Comparison of ENCODE assay signal across 8 cellular contexts in the genomic region with DNA sequence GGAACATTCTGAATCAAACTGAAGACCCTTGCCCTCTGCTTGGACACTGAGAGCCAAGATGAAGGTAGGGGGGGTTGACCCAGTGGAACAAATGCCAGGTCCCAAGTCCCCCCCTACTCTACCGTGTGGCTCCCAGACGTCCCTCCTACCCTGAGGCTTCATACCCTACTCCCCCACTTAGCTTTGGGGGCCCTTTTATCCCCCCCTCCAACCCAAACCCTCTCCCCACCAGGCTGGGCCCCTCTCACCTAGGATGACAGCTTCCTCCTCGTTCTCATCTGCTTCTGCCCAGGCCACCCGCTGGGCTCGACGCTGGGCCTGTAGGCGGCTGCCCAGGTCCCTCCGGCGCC. TPM values are rescaled to one million over a fixed set of nuclear protein-coding genes. Genes with fewer than 3 reads are reported as not detected.
DNase-seq lines count a peak whose midpoint lies in the region; ATAC-seq and TF ChIP-seq lines count a peak whose summit lies in the region.

No MANE protein-coding gene starts in this region.

- no peaks in the 10 kb centered on the region for H3K9me3 Mint-ChIP-seq in activated T-helper 17 cell treated with anti-CD3 and anti-CD28 coated beads, Interleukin-2, amount 50 U/mL, for 72 hours

- peaks cover 60% of the 10 kb centered on the region for H3K36me3 Mint-ChIP-seq in activated T-helper 17 cell treated with anti-CD3 and anti-CD28 coated beads, Interleukin-2, amount 50 U/mL, for 72 hours (ENCODE audit: low read depth)

- intact Hi-C loops in stomach (cut with DNase I; ENCODE audit: low total_unique reads) = no loop called here

- H3K4me1 Mint-ChIP-seq in activated T-helper 17 cell treated with anti-CD3 and anti-CD28 coated beads, Interleukin-2, amount 50 U/mL, for 72 hours = peaks cover 5% of the 10 kb centered on the region

- no peak for TF ChIP-seq CTCF in SK-N-SH (IDR thresholded peaks at IDR 0.05)
- no peak for TF ChIP-seq CTCF in stomach (IDR thresholded peaks at IDR 0.05)

- POLR2A ChIA-PET in SK-N-SH (lab: Yijun Ruan, JAX) = interaction anchor here (0.7 kb wide), 1 partner anchor 42 kb away, joined by 3 read pairs; no protein-coding TSS in a partner anchor

- CTCF ChIA-PET in SK-N-SH (lab: Yijun Ruan, JAX) = interaction anchor here (0.5 to 1.7 kb wide), 5 partner anchors 14 to 868 kb away, joined by 3 to 8 read pairs (median 3); no protein-coding TSS in a partner anchor

- H3K4me3 Mint-ChIP-seq in activated T-helper 17 cell treated with anti-CD3 and anti-CD28 coated beads, Interleukin-2, amount 50 U/mL, for 72 hours = peak overlapping the region; percentile 94

- H3K27ac ChIP-seq in SK-N-SH (ENCODE audit: low read depth in 2 of 2, low read length in 1 of 2) (no peak overlapping the region; a peak in 1 of 4 replicates), iPS-20b (ENCODE audit: low read length) (no peak overlapping the region), stomach (peak overlapping the region; percentile 90 to 98 (median 94))

- no peak for TF ChIP-seq RAD21 in SK-N-SH (IDR thresholded peaks at IDR 0.05; ENCODE audit: low read length)

- H3K4me3 ChIP-seq in SK-N-SH (ENCODE audit: low read depth in 2 of 2, low read length in 1 of 2) (peak overlapping the region; percentile 81 to 90), iPS-20b (ENCODE audit: low read length) (peak overlapping the region; percentile 81; the same call in 1 of the 2 replicates), stomach (peak overlapping the region; percentile 80 to 91 (median 86))

- H3K27ac Mint-ChIP-seq in activated T-helper 17 cell treated with anti-CD3 and anti-CD28 coated beads, Interleukin-2, amount 50 U/mL, for 72 hours = peak overlapping the region; percentile 99

- peak overlapping the region; percentile 81 for H3K9ac ChIP-seq in SK-N-SH
- H3K9ac ChIP-seq in iPS-20b (ENCODE audit: low read depth, low read length) = peak overlapping the region; percentile 82; the same call in 1 of the 2 replicates

- DNase-seq in SK-N-SH = no peak
- DNase-seq in stomach = no peak
- DNase-seq in AG08396 (ENCODE audit: low spot score) = no peak
- no peak for DNase-seq in 8988T

- no peaks in the 10 kb centered on the region for H3K9me3 ChIP-seq in SK-N-SH
- no peaks in the 10 kb centered on the region for H3K9me3 ChIP-seq in iPS-20b (ENCODE audit: insufficient read depth, low read depth, low read length)
- no peaks in the 10 kb centered on the region for H3K9me3 ChIP-seq in stomach

- no peaks in the 10 kb centered on the region for H3K9me2 ChIP-seq in SK-N-SH

- no peaks in the 10 kb centered on the region for H4K20me1 ChIP-seq in SK-N-SH (ENCODE audit: insufficient read depth)

- no peak overlapping the region for H2AFZ ChIP-seq in SK-N-SH (ENCODE audit: low read depth)

- peak overlapping the region; percentile 99 for H3K4me2 ChIP-seq in SK-N-SH

- TF ChIP-seq POLR2A in stomach (IDR thresholded peaks at IDR 0.05) = no peak

- H3F3A ChIP-seq in SK-N-SH (replicated peaks; ENCODE audit: insufficient read depth) = no peaks in the 10 kb centered on the region

- no peak for ATAC-seq in SK-N-SH treated with all-trans-retinoic acid at 6 μM for 48 hours
- no peak for ATAC-seq in activated T-helper 17 cell treated with anti-CD3 and anti-CD28 coated beads, Interleukin-2, amount 50 U/mL, for 72 hours (replicated peaks)
- no peak for ATAC-seq in HG02763 (IDR thresholded peaks at IDR 0.05; ENCODE audit: unreplicated experiment)

- H3K79me2 ChIP-seq in SK-N-SH (ENCODE audit: insufficient read depth) = peaks cover 33% of the 10 kb centered on the region

- H3K27me3 Mint-ChIP-seq in activated T-helper 17 cell treated with anti-CD3 and anti-CD28 coated beads, Interleukin-2, amount 50 U/mL, for 72 hours = no peaks in the 10 kb centered on the region

- WGBS in SK-N-SH (ENCODE audit: low lambda C conversion rate) = 38% methylated on average over 9 of the region's 9 CpGs
- 27 to 45% (median 43%) methylated on average over 6 to 9 of the region's 9 CpGs for WGBS in stomach, 5 donors

- H3K36me3 ChIP-seq in SK-N-SH (replicated peaks in 1 of 2; ENCODE audit: control insufficient read depth in 1 of 2, insufficient read depth in 2 of 2, low read length in 1 of 2) (peaks cover 8 to 15% of the 10 kb centered on the region in 2 experiments), iPS-20b (ENCODE audit: insufficient read depth, low read depth, low read length) (peaks cover 29% of the 10 kb centered on the region), stomach (peaks cover 22 to 48% (median 46%) of the 10 kb centered on the region in 4 donors)

- H3K4me1 ChIP-seq in SK-N-SH (ENCODE audit: control insufficient read depth in 1 of 2, insufficient read depth in 2 of 2, low read depth in 1 of 2, low read length in 1 of 2) (peaks cover 5 to 11% of the 10 kb centered on the region in 2 experiments; a peak in 2 of 4 replicates), iPS-20b (ENCODE audit: insufficient read depth, low read length) (no peaks in the 10 kb centered on the region), stomach (peaks cover 10 to 26% (median 21%) of the 10 kb centered on the region in 4 donors)

- no peaks in the 10 kb centered on the region for H3K27me3 ChIP-seq in SK-N-SH (ENCODE audit: insufficient read depth)
- no peaks in the 10 kb centered on the region for H3K27me3 ChIP-seq in iPS-20b (ENCODE audit: insufficient read depth, low read length)
- no peaks in the 10 kb centered on the region for H3K27me3 ChIP-seq in stomach

- no peak for TF ChIP-seq EP300 in SK-N-SH (IDR thresholded peaks at IDR 0.05; ENCODE audit: borderline replicate concordance in 1 of 2, low read depth in 1 of 2, low read length in 1 of 2)
- TF ChIP-seq EP300 in stomach (IDR thresholded peaks at IDR 0.05) = no peak

TF ChIP-seq in SK-N-SH, 30 proteins besides CTCF, POLR2A, EP300 and RAD21 (continues in another document):
- TF ChIP-seq SMC3 (IDR thresholded peaks at IDR 0.05; ENCODE audit: low read depth, low read length) = no peak
- TF ChIP-seq, protein P1, sequence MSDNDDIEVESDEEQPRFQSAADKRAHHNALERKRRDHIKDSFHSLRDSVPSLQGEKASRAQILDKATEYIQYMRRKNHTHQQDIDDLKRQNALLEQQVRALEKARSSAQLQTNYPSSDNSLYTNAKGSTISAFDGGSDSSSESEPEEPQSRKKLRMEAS (IDR thresholded peaks at IDR 0.05; ENCODE audit: low read depth) = no peak
- TF ChIP-seq TCF12 (IDR thresholded peaks at IDR 0.05) = no peak
- no peak for TF ChIP-seq RXRA (IDR thresholded peaks at IDR 0.05; ENCODE audit: borderline replicate concordance, low read depth)

TF ChIP-seq in SK-N-SH treated with all-trans-retinoic acid at 6 μM for 48 hours, 23 proteins besides CTCF, POLR2A, EP300 and RAD21 (continues in another document):
- TF ChIP-seq ESRRG (CRISPR knock-in tag; IDR thresholded peaks at IDR 0.05) (no peak), ZC3H10 (CRISPR knock-in tag; IDR thresholded peaks at IDR 0.05) (no peak), GLIS3 (CRISPR knock-in tag; IDR thresholded peaks at IDR 0.05) (no peak)
- TF ChIP-seq, protein P2, sequence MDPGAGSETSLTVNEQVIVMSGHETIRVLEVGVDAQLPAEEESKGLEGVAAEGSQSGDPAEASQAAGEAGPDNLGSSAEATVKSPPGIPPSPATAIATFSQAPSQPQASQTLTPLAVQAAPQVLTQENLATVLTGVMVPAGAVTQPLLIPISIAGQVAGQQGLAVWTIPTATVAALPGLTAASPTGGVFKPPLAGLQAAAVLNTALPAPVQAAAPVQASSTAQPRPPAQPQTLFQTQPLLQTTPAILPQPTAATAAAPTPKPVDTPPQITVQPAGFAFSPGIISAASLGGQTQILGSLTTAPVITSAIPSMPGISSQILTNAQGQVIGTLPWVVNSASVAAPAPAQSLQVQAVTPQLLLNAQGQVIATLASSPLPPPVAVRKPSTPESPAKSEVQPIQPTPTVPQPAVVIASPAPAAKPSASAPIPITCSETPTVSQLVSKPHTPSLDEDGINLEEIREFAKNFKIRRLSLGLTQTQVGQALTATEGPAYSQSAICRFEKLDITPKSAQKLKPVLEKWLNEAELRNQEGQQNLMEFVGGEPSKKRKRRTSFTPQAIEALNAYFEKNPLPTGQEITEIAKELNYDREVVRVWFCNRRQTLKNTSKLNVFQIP (CRISPR knock-in tag; IDR thresholded peaks at IDR 0.05; ENCODE audit: borderline replicate concordance, low read depth) = no peak

RNA-seq across cellular contexts. Expression of a gene that starts 1.5 kb away (rescaled TPM):
- polyA plus RNA-seq in SK-N-SH (2012; rRNA removed) (65.2 and 70.6 TPM in 2 replicates), stomach (10 to 100 TPM; 45.5 to 80.8 (median 55.6) TPM)
- 66.9 and 78.4 TPM in 2 replicates for polyA plus RNA-seq in SK-N-SH (2012; cell fraction: cytosol; rRNA removed)
- 73.3 and 73.4 TPM in 2 replicates for polyA plus RNA-seq in SK-N-SH (2012; cell fraction: nucleus; rRNA removed)
- 10 to 100 TPM; 67.7 to 71.2 TPM for total RNA-seq in activated T-helper 17 cell treated with anti-CD3 and anti-CD28 coated beads, Interleukin-2, amount 50 U/mL, for 72 hours
- 100 to 1,000 TPM in 1 of 5 donors, 10 to 100 TPM in 3, 1 to 10 TPM in 1; 2.3 to 108 (median 49.1) TPM for total RNA-seq in stomach

RNA-seq across cellular contexts. Expression of a gene that starts 6.4 kb away (rescaled TPM):
- 66.7 and 67.7 TPM in 2 replicates for polyA plus RNA-seq in SK-N-SH (2012; rRNA removed)
- 49.4 and 56.4 TPM in 2 replicates for polyA plus RNA-seq in SK-N-SH (2012; cell fraction: cytosol; rRNA removed)
- polyA plus RNA-seq in SK-N-SH (2012; cell fraction: nucleus; rRNA removed) = 96.3 and 150 TPM in 2 replicates
- total RNA-seq in activated T-helper 17 cell treated with anti-CD3 and anti-CD28 coated beads, Interleukin-2, amount 50 U/mL, for 72 hours = 10 to 100 TPM; 45.0 to 85.6 TPM
- 10 to 100 TPM; 11.1 to 57.1 (median 36.9) TPM for total RNA-seq in stomach
- polyA plus RNA-seq in stomach = 100 to 1,000 TPM in 1 of 3 donors, 10 to 100 TPM in 2; 58.8 to 105 (median 78.9) TPM

RNA-seq across cellular contexts. Expression of a gene that starts 29.6 kb away (rescaled TPM):
- polyA plus RNA-seq in SK-N-SH (2012; rRNA removed) = 11.9 and 12.3 TPM in 2 replicates
- 5.4 and 8.2 TPM in 2 replicates for polyA plus RNA-seq in SK-N-SH (2012; cell fraction: cytosol; rRNA removed)
- 21.1 and 28.9 TPM in 2 replicates for polyA plus RNA-seq in SK-N-SH (2012; cell fraction: nucleus; rRNA removed)
- total RNA-seq in activated T-helper 17 cell treated with anti-CD3 and anti-CD28 coated beads, Interleukin-2, amount 50 U/mL, for 72 hours = 1 to 10 TPM in 1 of 2 donors, under 1 TPM in 1; 0.82 to 3.1 TPM
- total RNA-seq in stomach = 10 to 100 TPM in 4 of 5 donors, 1 to 10 TPM in 1; 5.3 to 36.6 (median 22.3) TPM
- 10 to 100 TPM in 2 of 3 donors, 1 to 10 TPM in 1; 8.6 to 16.6 (median 12.7) TPM for polyA plus RNA-seq in stomach

RNA-seq across cellular contexts. Expression of a gene that starts 36.0 kb away (rescaled TPM):
- 1.6 and 2.7 TPM in 2 replicates for polyA plus RNA-seq in SK-N-SH (2012; rRNA removed)
- 0.73 and 0.77 TPM in 2 replicates for polyA plus RNA-seq in SK-N-SH (2012; cell fraction: cytosol; rRNA removed)
- polyA plus RNA-seq in SK-N-SH (2012; cell fraction: nucleus; rRNA removed) = 15.9 and 26.8 TPM in 2 replicates
- total RNA-seq in activated T-helper 17 cell treated with anti-CD3 and anti-CD28 coated beads, Interleukin-2, amount 50 U/mL, for 72 hours = 1 to 10 TPM in 1 of 2 donors, under 1 TPM in 1; 0.26 to 2.0 TPM
- 10 to 100 TPM in 1 of 5 donors, 1 to 10 TPM in 2, under 1 TPM in 1, not detected in 1; 0.37 to 22.3 (median 7.8) TPM for total RNA-seq in stomach
- polyA plus RNA-seq in stomach = 10 to 100 TPM in 1 of 3 donors, under 1 TPM in 2; 0.46 to 11.2 (median 0.87) TPM

RNA-seq across cellular contexts. Expression of a gene that starts 43.3 kb away (rescaled TPM):
- 11.4 and 16.7 TPM in 2 replicates for polyA plus RNA-seq in SK-N-SH (2012; rRNA removed)
- 14.8 and 14.9 TPM in 2 replicates for polyA plus RNA-seq in SK-N-SH (2012; cell fraction: cytosol; rRNA removed)
- polyA plus RNA-seq in SK-N-SH (2012; cell fraction: nucleus; rRNA removed) = 8.1 and 14.8 TPM in 2 replicates
- total RNA-seq in activated T-helper 17 cell treated with anti-CD3 and anti-CD28 coated beads, Interleukin-2, amount 50 U/mL, for 72 hours = 10 to 100 TPM; 20.4 to 32.9 TPM
- 10 to 100 TPM in 4 of 5 donors, not detected in 1; 17.4 to 24.0 (median 19.6) TPM for total RNA-seq in stomach
- polyA plus RNA-seq in stomach = 1 to 10 TPM; 6.0 to 7.5 (median 7.3) TPM

Comparison
In these comparisons a context has a peak if more than half of its experiments do, and no peak if none do; other contexts are left out.
1. H3K27ac ChIP-seq: peak in stomach (5 of 5); none in SK-N-SH (0 of 2) and iPS-20b (single experiment).
2. Peak in every context shown above with its lines, with median percentiles within 50 percentile points of each other: H3K4me3 ChIP-seq.